18 cellular contexts compared by ENCODE assay signal in the genomic region with DNA sequence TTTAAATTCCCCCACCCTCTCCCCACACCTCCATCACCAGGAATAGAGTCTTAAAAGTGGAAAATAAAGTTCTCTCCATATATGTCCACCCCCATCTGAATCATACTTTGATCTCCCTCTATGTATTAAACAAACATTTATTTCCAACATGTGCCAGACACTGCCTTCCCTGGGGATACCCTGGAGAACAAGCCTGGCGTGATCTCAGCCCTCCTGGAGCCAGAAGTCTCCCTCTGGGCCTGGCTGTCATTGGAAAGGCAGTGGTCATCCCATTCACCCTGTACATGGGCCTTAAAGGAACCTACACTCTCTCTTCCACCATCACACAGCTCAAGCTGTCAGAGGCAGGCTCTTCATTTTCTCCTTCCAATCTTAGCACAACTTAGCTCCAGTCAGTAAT.
"Had no signal": no experiment of that assay in that cellular context is flagged by ENCODE, and none has a peak within 500 bp of the region (broad histone marks: within the 10 kb centered on the region; RNA-seq: fewer than 3 reads in every experiment).

No MANE protein-coding gene starts in this region.

- H3K4me1 ChIP-seq: body of pancreas, esophagus muscularis mucosa, upper lobe of left lung had no signal

- H3K9ac ChIP-seq: SK-N-SH had no signal

- H3K4me2 ChIP-seq: SK-N-SH had no signal

- H3K9me3 ChIP-seq: body of pancreas, esophagus muscularis mucosa, mucosa of descending colon, neutrophil, SK-N-SH, upper lobe of left lung had no signal

- H3K27me3 ChIP-seq: body of pancreas, esophagus muscularis mucosa, upper lobe of left lung had no signal

- ATAC-seq: body of pancreas; naive thymus-derived CD8-positive, alpha-beta T cell; stimulated activated naive B cell treated with anti-CD40 and anti-IgM and Interleukin-4, amounts not matched to agents 10 μg/mL and 1 μg/mL and 100 μg/mL, for 72 hours had no signal

- H3K4me3 ChIP-seq: body of pancreas, esophagus muscularis mucosa, lung, mucosa of descending colon, upper lobe of left lung had no signal

- H3K27ac ChIP-seq: body of pancreas, esophagus muscularis mucosa, neutrophil, upper lobe of left lung had no signal

- H3K36me3 ChIP-seq: esophagus muscularis mucosa, neutrophil, upper lobe of left lung had no signal

- DNase-seq: activated CD4-positive, alpha-beta T cell treated with anti-CD3 and anti-CD28 coated beads, Interleukin-2, amount 10 ng/mL, durations not matched to agents 7 days and 5 days; activated CD4-positive, CD25-positive, alpha-beta regulatory T cell; activated T-cell treated with anti-CD3 and anti-CD28 coated beads, Interleukin-2, amount 50 U/mL, for 1 hour; body of pancreas; cerebellar nuclear complex; dermis blood vessel endothelial cell; endodermal cell; hippocampal formation; mucosa of descending colon; naive thymus-derived CD8-positive, alpha-beta T cell; posterior cingulate gyrus; SK-N-SH; stimulated activated naive B cell treated with anti-CD40 and anti-IgM and Interleukin-4, amounts not matched to agents 10 μg/mL and 1 μg/mL and 100 μg/mL, for 72 hours; T-helper 2 cell; upper lobe of left lung had no signal
